ENCODE assay signal across 18 cellular contexts in genomic region chr9:6076856-6077255, GRCh38.
"Had no signal": no experiment of that assay in that cellular context is flagged by ENCODE, and none has a peak within 500 bp of the region (broad histone marks: within the 10 kb centered on the region; RNA-seq: fewer than 3 reads in every experiment).

No MANE protein-coding gene starts in this region.

- DNase-seq: activated CD4-positive, alpha-beta T cell treated with anti-CD3 and anti-CD28 coated beads for 1 hour; activated CD4-positive, alpha-beta T cell treated with anti-CD3 and anti-CD28 coated beads, Interleukin-2, amount 50 U/mL, for 48 hours; activated naive CD4-positive, alpha-beta T cell; activated naive CD8-positive, alpha-beta T cell treated with anti-CD3 and anti-CD28 coated beads, Interleukin-2, amount 50 U/mL, for 24 hours; activated T-cell treated with anti-CD3 and anti-CD28 coated beads, Interleukin-2, amount 50 U/mL, for 48 hours; effector memory CD8-positive, alpha-beta T cell; erythroblast; foreskin fibroblast; head of caudate nucleus; left ventricle myocardium inferior; mesenchymal stem cell; occipital lobe; right lobe of liver; transverse colon had no signal

- H3K27me3 ChIP-seq: right lobe of liver, transverse colon had no signal

- H3K27ac ChIP-seq: left ventricle myocardium inferior, prostate gland, right lobe of liver, transverse colon had no signal

- H3K4me3 ChIP-seq: left ventricle myocardium inferior, prostate gland, right lobe of liver, transverse colon had no signal

- H3K4me1 ChIP-seq: prostate gland, right lobe of liver had no signal

- ATAC-seq: activated naive CD8-positive, alpha-beta T cell treated with anti-CD3 and anti-CD28 coated beads, Interleukin-2, amount 50 U/mL, for 24 hours; effector memory CD8-positive, alpha-beta T cell; natural killer cell treated with Interleukin-12 subunit alpha and Interleukin-12 subunit beta and Interleukin-15 and Interleukin-18, amount 100 ng/mL, for 72 hours; right lobe of liver; stimulated activated effector memory CD8-positive, alpha-beta T cell treated with anti-CD3 and anti-CD28 coated beads, Interleukin-12 subunit alpha, Interleukin-12 subunit beta, amount 100 ng/mL, for 72 hours had no signal

- FAIRE-seq: islet of Langerhans had no signal

- H3K9me3 ChIP-seq: left ventricle myocardium inferior, prostate gland, right lobe of liver, transverse colon had no signal

- H3K36me3 ChIP-seq: left ventricle myocardium inferior, prostate gland, right lobe of liver, transverse colon had no signal
